ENCODE assay signal across 17 cellular contexts in the genomic region with DNA sequence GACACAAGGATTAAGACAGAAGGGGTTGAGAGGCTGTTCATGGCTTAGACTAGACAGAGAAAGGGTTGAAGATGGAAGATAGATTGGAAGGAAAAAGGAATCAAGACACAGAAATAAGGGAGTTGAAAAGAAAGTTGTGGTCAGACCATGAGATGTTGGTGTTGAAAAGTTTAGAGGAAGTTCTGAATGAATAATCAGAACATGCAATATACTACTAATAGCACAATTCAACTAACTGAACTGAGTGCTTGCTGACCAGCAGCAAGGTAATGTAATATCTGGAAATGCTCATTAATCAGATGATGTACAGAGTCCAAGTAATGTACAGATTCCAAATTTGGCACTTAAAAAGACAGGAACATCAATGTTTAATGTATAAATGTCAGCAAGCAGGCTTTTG.
"Had no signal": no experiment of that assay in that cellular context is flagged by ENCODE, and none has a peak within 500 bp of the region (broad histone marks: within the 10 kb centered on the region; RNA-seq: fewer than 3 reads in every experiment).

No MANE protein-coding gene starts in this region.

- H3K4me1 ChIP-seq: body of pancreas, colonic mucosa, esophagus squamous epithelium, right lobe of liver, stomach, testis, upper lobe of left lung had no signal

- H2AFZ ChIP-seq: hepatocyte had no signal

- H3K27ac ChIP-seq: body of pancreas, colonic mucosa, esophagus squamous epithelium, hepatocyte, right lobe of liver, stomach, testis, upper lobe of left lung had no signal

- H3K27me3 ChIP-seq: body of pancreas, colonic mucosa, esophagus squamous epithelium, hepatocyte, right lobe of liver, stomach, testis, upper lobe of left lung had no signal

- H3K4me2 ChIP-seq: hepatocyte had no signal

- H3K79me2 ChIP-seq: hepatocyte had no signal

- H3K4me3 ChIP-seq: body of pancreas, colonic mucosa, esophagus squamous epithelium, hepatocyte, right lobe of liver, stomach, testis, upper lobe of left lung had no signal

- H3K9me3 ChIP-seq: body of pancreas, colonic mucosa, esophagus squamous epithelium, right lobe of liver, stomach, testis, upper lobe of left lung had no signal

- DNase-seq: activated CD4-positive, alpha-beta T cell treated with anti-CD3 and anti-CD28 coated beads, Interleukin-2, amount 50 U/mL, for 1 hour; activated CD8-positive, alpha-beta memory T cell treated with anti-CD3 and anti-CD28 coated beads for 24 hours; activated naive CD8-positive, alpha-beta T cell treated with anti-CD3 and anti-CD28 coated beads for 36 hours; amygdala; body of pancreas; central memory CD4-positive, alpha-beta T cell; colonic mucosa; esophagus squamous epithelium; islet precursor cell; midbrain; right lobe of liver; stimulated activated CD4-positive, alpha-beta T cell treated with anti-CD3 and anti-CD28 coated beads, Interleukin-2, amount 100 ng/mL, for 24 hours; stomach; testis; upper lobe of left lung had no signal

- H3K36me3 ChIP-seq: colonic mucosa, esophagus squamous epithelium, right lobe of liver, upper lobe of left lung had no signal

- ATAC-seq: activated CD4-positive, CD25-positive, alpha-beta regulatory T cell treated with anti-CD3 and anti-CD28 coated beads, Interleukin-2, amount 50 U/mL, for 24 hours; body of pancreas; right lobe of liver had no signal
